ENCODE assay signal across 14 cellular contexts in the genomic region with DNA sequence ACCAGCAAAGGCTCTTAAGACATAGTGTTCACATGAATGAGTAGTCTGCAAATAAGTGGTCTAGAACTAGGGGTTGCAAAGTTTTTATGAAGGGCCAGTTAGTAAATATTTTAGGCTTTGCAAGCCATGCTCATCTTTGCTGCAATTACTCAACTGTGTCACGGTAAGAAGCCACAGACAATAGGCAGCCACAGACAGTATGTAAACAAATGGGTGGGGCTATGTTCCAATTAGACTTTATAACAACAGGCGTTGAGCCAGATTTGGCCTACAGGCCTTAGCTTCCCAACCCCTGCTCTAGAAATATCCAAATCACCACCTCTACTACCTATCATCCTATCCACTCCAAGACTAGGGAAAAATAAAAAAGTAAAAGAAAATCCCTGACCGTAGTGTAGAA. TPM values are rescaled to one million over a fixed set of nuclear protein-coding genes. Genes with fewer than 3 reads are reported as not detected.
DNase-seq lines count a peak whose midpoint lies in the region; ATAC-seq and TF ChIP-seq lines count a peak whose summit lies in the region.
"Had no signal": no experiment of that assay in that cellular context is flagged by ENCODE, and none has a peak within 500 bp of the region (broad histone marks: within the 10 kb centered on the region; RNA-seq: fewer than 3 reads in every experiment).

No MANE protein-coding gene starts in this region.

- no peaks in the 10 kb centered on the region for H3F3A ChIP-seq in GM23248 (ENCODE audit: insufficient read depth)

- H2AFZ ChIP-seq in GM23248, result no peak overlapping the region

- no peaks in the 10 kb centered on the region for H3K9me2 ChIP-seq in GM23248 (ENCODE audit: insufficient read depth)

- H3K79me2 ChIP-seq in GM23248 (ENCODE audit: insufficient read depth), result peaks cover 85% of the 10 kb centered on the region

- DNase-seq in NCI-H1436 (lab: John Stamatoyannopoulos, UW) (peak; percentile 5), NCI-H1436 treated with DMSO at 0.1 percent for 48 hours (lab: John Stamatoyannopoulos, UW) (no peak), SW480 (ENCODE audit: low spot score) (peak; percentile 37), right lobe of liver (no peak), GM23248 (no peak), SHP77 (lab: John Stamatoyannopoulos, UW) (no peak)
- DNase-seq in NK-92 treated with Interleukin-12 subunit alpha and Interleukin-12 subunit beta, amount 100 ng/mL, for 24 hours (lab: John Stamatoyannopoulos, UW), result no peak
- DNase-seq: activated CD4-positive, alpha-beta T cell treated with anti-CD3 and anti-CD28 coated beads for 4 hours; mammary epithelial cell; NCI-H2171 treated with DMSO at 0.1 percent for 48 hours had no signal

- in situ Hi-C loops in GM23248 (cut with MboI), result loop anchor here (25.0 kb wide), 1 partner anchor 712 kb away; no protein-coding TSS in a partner anchor

- TF ChIP-seq CTCF in right lobe of liver (IDR thresholded peaks at IDR 0.05), result no peak

- no peaks in the 10 kb centered on the region for H4K20me1 ChIP-seq in GM23248 (ENCODE audit: insufficient read depth)

- peaks cover 0 to 17% (median 5%) of the 10 kb centered on the region in 4 donors for H3K36me3 ChIP-seq in right lobe of liver
- peaks cover 7% of the 10 kb centered on the region for H3K36me3 ChIP-seq in GM23248 (ENCODE audit: low read depth)

- no peak overlapping the region for H3K9ac ChIP-seq in GM23248

- ATAC-seq in HG02885 (IDR thresholded peaks at IDR 0.05; ENCODE audit: poor library complexity, unreplicated experiment) (peak; percentile 53), right lobe of liver (peak; percentile 86 to 95 (median 90))
- ATAC-seq: A549 had no signal

- no peak for TF ChIP-seq POLR2A in right lobe of liver (IDR thresholded peaks at IDR 0.05)

- WGBS in right lobe of liver (ENCODE audit: insufficient coverage, low coverage, low lambda C conversion rate, missing lambda C conversion rate), result 35% methylated on average over 3 of the region's 3 CpGs
- 98% methylated on average over 3 of the region's 3 CpGs for WGBS in GM23248 (ENCODE audit: low coverage in 1 of 2, low lambda C conversion rate in 2 of 2, missing lambda C conversion rate in 2 of 2), 2 experiments

- H3K27ac ChIP-seq in right lobe of liver (peak overlapping the region in 1 of 3 donors; percentile 1), GM23248 (no peak overlapping the region)
- H3K27ac ChIP-seq: A549, ascending aorta, HL-60 had no signal

- intact Hi-C loops in right lobe of liver (cut with DNase I), result no loop called here

- H3K27me3 ChIP-seq in right lobe of liver, result no peaks in the 10 kb centered on the region
- H3K27me3 ChIP-seq in GM23248 (replicated peaks; ENCODE audit: insufficient read depth), result no peaks in the 10 kb centered on the region
- H3K27me3 ChIP-seq: ascending aorta had no signal

- no peak overlapping the region for H3K4me2 ChIP-seq in GM23248 (ENCODE audit: unreplicated experiment)
- H3K4me2 ChIP-seq: A549 had no signal

- H3K4me3 ChIP-seq in right lobe of liver, result no peak overlapping the region
- no peak overlapping the region for H3K4me3 ChIP-seq in GM23248
- H3K4me3 ChIP-seq: A549, ascending aorta had no signal

- no peaks in the 10 kb centered on the region for H3K9me3 ChIP-seq in right lobe of liver
- no peaks in the 10 kb centered on the region for H3K9me3 ChIP-seq in GM23248 (ENCODE audit: low read depth)
- H3K9me3 ChIP-seq: A549, ascending aorta had no signal

- H3K4me1 ChIP-seq in right lobe of liver (peaks cover 0 to 28% (median 11%) of the 10 kb centered on the region in 4 donors), GM23248 (ENCODE audit: insufficient read depth) (no peaks in the 10 kb centered on the region)
- H3K4me1 ChIP-seq: ascending aorta had no signal

RNA-seq across cellular contexts. Expression of a gene that starts 9.2 kb away (rescaled TPM):
- 10 to 100 TPM in 2 of 6 experiments, 1 to 10 TPM in 4; 4.1 to 15.8 (median 8.3) TPM for total RNA-seq in right lobe of liver
- total RNA-seq in GM23248 (2014; rRNA removed; shearing (Covaris generic)), result 2.7 and 4.2 TPM in 2 replicates
- polyA plus RNA-seq in GM23248 (2016; fragmentation: Nextera tagmentation; extraction: Ambion mirVana), result 9.0 and 10.1 TPM in 2 replicates

RNA-seq across cellular contexts. Expression of a gene that starts 9.5 kb away (rescaled TPM):
- 100 to 1,000 TPM in 4 of 6 experiments, 10 to 100 TPM in 2; 73.6 to 591 (median 273) TPM for total RNA-seq in right lobe of liver
- 3.7 and 3.9 TPM in 2 replicates for total RNA-seq in GM23248 (2014; rRNA removed; shearing (Covaris generic))
- polyA plus RNA-seq in GM23248 (2016; fragmentation: Nextera tagmentation; extraction: Ambion mirVana), result 8.2 and 10.5 TPM in 2 replicates

RNA-seq across cellular contexts. Expression of a gene that starts 19.1 kb away (rescaled TPM):
- total RNA-seq in right lobe of liver, result 1 to 10 TPM; 3.0 to 6.9 (median 4.0) TPM
- 1.4 and 4.9 TPM in 2 replicates for total RNA-seq in GM23248 (2014; rRNA removed; shearing (Covaris generic))
- 7.0 and 7.1 TPM in 2 replicates for polyA plus RNA-seq in GM23248 (2016; fragmentation: Nextera tagmentation; extraction: Ambion mirVana)
- total RNA-seq: ascending aorta had no signal

RNA-seq across cellular contexts. Expression of a gene that starts 45.3 kb away (rescaled TPM):
- 1 to 10 TPM; 2.0 to 4.5 (median 3.3) TPM for total RNA-seq in right lobe of liver
- 8.8 and 15.0 TPM in 2 replicates for total RNA-seq in GM23248 (2014; rRNA removed; shearing (Covaris generic))
- polyA plus RNA-seq in GM23248 (2016; fragmentation: Nextera tagmentation; extraction: Ambion mirVana), result 12.0 and 12.5 TPM in 2 replicates

Comparison
In these comparisons a context has a peak if more than half of its experiments do, and no peak if none do; other contexts are left out.
1. DNase-seq: peak in NCI-H1436 (single experiment) and SW480 (single experiment); none in NCI-H1436 treated with DMSO at 0.1 percent for 48 hours (single experiment), right lobe of liver (0 of 3), GM23248 (single experiment), NK-92 treated with Interleukin-12 subunit alpha and Interleukin-12 subunit beta, amount 100 ng/mL, for 24 hours (single experiment) and SHP77 (0 of 2).
2. RNA of a gene that starts 9.5 kb away (total RNA-seq): 73.6 to 591 TPM in right lobe of liver; 3.7 to 3.9 TPM in GM23248; every median in the first group is over 10 times any median in the second.